In genomic region chr6:111864138-111865048, GRCh38 we compare ENCODE assay signal across 14 cellular contexts. TPM values are rescaled to one million over a fixed set of nuclear protein-coding genes. Genes with fewer than 3 reads are reported as not detected.
DNase-seq lines count a peak whose midpoint lies in the region; ATAC-seq, FAIRE-seq and TF ChIP-seq lines count a peak whose summit lies in the region.
"Had no signal": no experiment of that assay in that cellular context is flagged by ENCODE, and none has a peak within 500 bp of the region (broad histone marks: within the 10 kb centered on the region; RNA-seq: fewer than 3 reads in every experiment).

No MANE protein-coding gene starts in this region.

- no peak overlapping the region for H3K4me2 ChIP-seq in HepG2 (ENCODE audit: low read depth, low read length)

- H3K9ac ChIP-seq in HepG2 (ENCODE audit: insufficient read depth, low read depth, low read length) (no peak overlapping the region), iPS-20b (ENCODE audit: low read depth, low read length) (no peak overlapping the region)

- CTCF ChIA-PET in HepG2 (lab: Yijun Ruan, JAX; ENCODE audit: low intra/inter-chr PET ratio, low total read pairs) = no interaction called here
- CTCF ChIA-PET in activated CD8-positive, alpha-beta T cell treated with anti-CD3 and anti-CD28 coated beads for 36 hours (lab: Charles Lee) = interaction anchor here (0.7 to 2.9 kb wide), 9 partner anchors 10 to 178 kb away, joined by 3 to 14 read pairs (median 5); no protein-coding TSS in a partner anchor

- no peaks in the 10 kb centered on the region for H4K20me1 ChIP-seq in HepG2 (ENCODE audit: insufficient read depth, low read length)

- intact Hi-C loops in HepG2 (cut with micrococcal nuclease; ENCODE audit: unreplicated experiment) = no loop called here
- intact Hi-C loops in right lobe of liver (cut with DNase I) = no loop called here
- intact Hi-C loops in activated CD8-positive, alpha-beta T cell treated with anti-CD3 and anti-CD28 coated beads for 36 hours (cut with micrococcal nuclease) = loop anchor here (2.0 kb wide), 1 partner anchor 128 kb away; no protein-coding TSS in a partner anchor

- no TSS peak for BruUV-seq in HepG2 (replicated peaks; lab: Mats Ljungman, UMichigan)

- TF ChIP-seq CTCF in HepG2 (CRISPR knock-in tag; IDR thresholded peaks at IDR 0.05) (no peak), right lobe of liver (IDR thresholded peaks at IDR 0.05) (no peak)
- no peak for TF ChIP-seq CTCF in activated CD8-positive, alpha-beta T cell treated with anti-CD3 and anti-CD28 coated beads for 36 hours (IDR thresholded peaks at IDR 0.05)

- H3K36me3 Mint-ChIP-seq in activated CD8-positive, alpha-beta T cell treated with anti-CD3 and anti-CD28 coated beads for 36 hours (ENCODE audit: low read depth) = peaks cover 87% of the 10 kb centered on the region

- H3K27ac Mint-ChIP-seq in activated CD8-positive, alpha-beta T cell treated with anti-CD3 and anti-CD28 coated beads for 36 hours = peak overlapping the region; percentile 91

- ATAC-seq in HepG2 (no peak), right lobe of liver (no peak), GM21381 (IDR thresholded peaks at IDR 0.05; ENCODE audit: unreplicated experiment) (no peak), HG03039 (IDR thresholded peaks at IDR 0.05; ENCODE audit: unreplicated experiment) (no peak)
- peak; percentile 24 for ATAC-seq in activated CD8-positive, alpha-beta T cell treated with anti-CD3 and anti-CD28 coated beads for 36 hours

- DNase-seq in HepG2 (ENCODE audit: low spot score) (no peak), right lobe of liver (no peak), DMS153 (lab: John Stamatoyannopoulos, UW) (no peak)
- DNase-seq in activated CD8-positive, alpha-beta T cell treated with anti-CD3 and anti-CD28 coated beads for 36 hours = no peak
- DNase-seq: amniotic stem cell, BE2C, DND-41, mammary epithelial cell, NCI-H1436, retina had no signal

- 71% methylated on average over 6 of the region's 6 CpGs for WGBS in HepG2 (ENCODE audit: low lambda C conversion rate)
- WGBS in right lobe of liver (ENCODE audit: insufficient coverage, low coverage, low lambda C conversion rate, missing lambda C conversion rate) = 77% methylated on average over 6 of the region's 6 CpGs

- TF ChIP-seq POLR2A in HepG2 (IDR thresholded peaks at IDR 0.05; ENCODE audit: insufficient read depth in 1 of 2, low read depth in 2 of 2, low read length in 2 of 2) = no peak
- no peak for TF ChIP-seq POLR2A in right lobe of liver (IDR thresholded peaks at IDR 0.05)

- in situ Hi-C loops in HepG2 (cut with HindIII; ENCODE audit: extremely low pct_ligation_motif_present, low pct_unique_long_range_greater_than_20kb) = no loop called here

- H3K9me3 Mint-ChIP-seq in activated CD8-positive, alpha-beta T cell treated with anti-CD3 and anti-CD28 coated beads for 36 hours = no peaks in the 10 kb centered on the region

- H3K36me3 ChIP-seq in HepG2 (replicated peaks in 1 of 2; ENCODE audit: control insufficient read depth in 1 of 2, insufficient read depth in 2 of 2, low read length in 2 of 2) (no peaks in the 10 kb centered on the region), right lobe of liver (no peaks in the 10 kb centered on the region), iPS-20b (ENCODE audit: insufficient read depth, low read depth, low read length) (no peaks in the 10 kb centered on the region)

- H3K27ac ChIP-seq in HepG2 (ENCODE audit: extremely low read length, insufficient read depth, low read length) (no peak overlapping the region), right lobe of liver (no peak overlapping the region), iPS-20b (ENCODE audit: low read length) (peak overlapping the region; percentile 21)
- H3K27ac ChIP-seq: epithelial cell of prostate had no signal

- TF ChIP-seq EP300 in HepG2 (IDR thresholded peaks at IDR 0.05; ENCODE audit: low read depth in 2 of 2, low read length in 2 of 2) = no peak
- no peak for TF ChIP-seq EP300 in HepG2 (CRISPR knock-in tag; IDR thresholded peaks at IDR 0.05; ENCODE audit: borderline replicate concordance)

- TF ChIP-seq RAD21 in HepG2 (CRISPR knock-in tag; IDR thresholded peaks at IDR 0.05) = no peak

- H3K9me3 ChIP-seq in HepG2 (ENCODE audit: low read length) (no peaks in the 10 kb centered on the region), right lobe of liver (no peaks in the 10 kb centered on the region), iPS-20b (ENCODE audit: insufficient read depth, low read depth, low read length) (no peaks in the 10 kb centered on the region)
- H3K9me3 ChIP-seq: BE2C had no signal

- FAIRE-seq in HepG2 (lab: Jason Lieb, UNC) = no peak

- POLR2A ChIA-PET in HepG2 (lab: Yijun Ruan, JAX) = no interaction called here
- POLR2A ChIA-PET in activated CD8-positive, alpha-beta T cell treated with anti-CD3 and anti-CD28 coated beads for 36 hours (lab: Charles Lee) = interaction anchor here (0.6 to 5.2 kb wide), 15 partner anchors 9 to 251 kb away, joined by 3 to 29 read pairs (median 7); partner anchors contain the start of gene FYN

- H3K27me3 Mint-ChIP-seq in activated CD8-positive, alpha-beta T cell treated with anti-CD3 and anti-CD28 coated beads for 36 hours = no peaks in the 10 kb centered on the region

- H3K4me1 ChIP-seq in HepG2 (ENCODE audit: insufficient read depth, low read length) (peaks cover 3% of the 10 kb centered on the region), right lobe of liver (no peaks in the 10 kb centered on the region), iPS-20b (ENCODE audit: insufficient read depth, low read length) (peaks cover 46% of the 10 kb centered on the region; the same call in 1 of the 2 replicates)

- H3K79me2 ChIP-seq in HepG2 (ENCODE audit: insufficient read depth, low read length) = no peaks in the 10 kb centered on the region

- no peak overlapping the region for H3K4me3 ChIP-seq in HepG2 (replicated peaks in 1 of 3; ENCODE audit: insufficient read depth in 1 of 3, low read depth in 2 of 3, low read length in 3 of 3)
- H3K4me3 ChIP-seq in right lobe of liver = no peak overlapping the region
- H3K4me3 ChIP-seq in iPS-20b (ENCODE audit: low read length) = no peak overlapping the region

- peak overlapping the region; percentile 44 for H3K4me3 Mint-ChIP-seq in activated CD8-positive, alpha-beta T cell treated with anti-CD3 and anti-CD28 coated beads for 36 hours

- peaks cover 98% of the 10 kb centered on the region for H3K4me1 Mint-ChIP-seq in activated CD8-positive, alpha-beta T cell treated with anti-CD3 and anti-CD28 coated beads for 36 hours (ENCODE audit: low read depth)

- no peak overlapping the region for H2AFZ ChIP-seq in HepG2 (ENCODE audit: low read length)

- H3K27me3 ChIP-seq in HepG2 (ENCODE audit: control insufficient read depth in 1 of 2, insufficient read depth in 2 of 2, low read length in 2 of 2) = no peaks in the 10 kb centered on the region
- no peaks in the 10 kb centered on the region for H3K27me3 ChIP-seq in right lobe of liver
- H3K27me3 ChIP-seq in iPS-20b (ENCODE audit: insufficient read depth, low read length) = no peaks in the 10 kb centered on the region
- H3K27me3 ChIP-seq: BE2C had no signal

TF ChIP-seq in HepG2, 621 proteins besides CTCF, POLR2A, EP300 and RAD21 (continues in another document):
- no peak for TF ChIP-seq ZNF639 (CRISPR knock-in tag; conservative IDR thresholded peaks at IDR 0.05)

RNA-seq across cellular contexts. Expression of gene FYN, which starts 8.9 kb away (rescaled TPM):
- total RNA-seq in HepG2 (2016; rRNA removed; fragmentation: Illumina TruSeq; extraction: Trizol) = 14.6 and 15.5 TPM in 2 replicates
- total RNA-seq in HepG2 (2016; cell fraction: cytosol; rRNA removed; fragmentation: Illumina TruSeq; extraction: Trizol; ENCODE audit: low read depth) = 3.6 and 4.1 TPM in 2 replicates
- total RNA-seq in HepG2 (2016; cell fraction: insoluble cytoplasmic fraction; rRNA removed; fragmentation: Illumina TruSeq; extraction: Trizol) = 13.7 and 16.0 TPM in 2 replicates
- 11.6 and 12.0 TPM in 2 replicates for total RNA-seq in HepG2 (2016; cell fraction: membrane; rRNA removed; fragmentation: Illumina TruSeq; extraction: Trizol)
- 17.8 and 19.2 TPM in 2 replicates for total RNA-seq in HepG2 (2016; cell fraction: nucleus; rRNA removed; fragmentation: Illumina TruSeq; extraction: Trizol)
- 22.6 and 24.6 TPM in 2 replicates for polyA plus RNA-seq in HepG2 (2011; rRNA removed)
- 16.8 and 28.6 TPM in 2 replicates for polyA plus RNA-seq in HepG2 (2011; cell fraction: cytosol; rRNA removed)
- 31.3 and 40.2 TPM in 2 replicates for polyA plus RNA-seq in HepG2 (2011; cell fraction: nucleus; rRNA removed)
- 22.4 and 23.4 TPM in 2 replicates for polyA plus RNA-seq in HepG2 (2012)
- polyA plus RNA-seq in HepG2 (2016; cell fraction: cytosol; fragmentation: Illumina TruSeq; extraction: Trizol; ENCODE audit: low read depth) = 3.4 and 3.5 TPM in 2 replicates
- polyA plus RNA-seq in HepG2 (2016; cell fraction: insoluble cytoplasmic fraction; fragmentation: Illumina TruSeq; extraction: Trizol; ENCODE audit: low read depth) = 18.8 and 20.1 TPM in 2 replicates
- 10.6 and 11.8 TPM in 2 replicates for polyA plus RNA-seq in HepG2 (2016; cell fraction: membrane; fragmentation: Illumina TruSeq; extraction: Trizol; ENCODE audit: low read depth)
- 17.9 and 20.2 TPM in 2 replicates for polyA plus RNA-seq in HepG2 (2016; cell fraction: nucleus; fragmentation: Illumina TruSeq; extraction: Trizol; ENCODE audit: insufficient read depth, low read depth)
- 37.8 and 75.6 TPM in 2 replicates for polyA minus RNA-seq in HepG2 (2011; rRNA and poly(A)+ RNA removed; ENCODE audit: low replicate concordance)
- 19.1 and 20.6 TPM in 2 replicates for polyA minus RNA-seq in HepG2 (2011; cell fraction: cytosol; rRNA and poly(A)+ RNA removed)
- polyA minus RNA-seq in HepG2 (2011; cell fraction: nucleus; rRNA and poly(A)+ RNA removed) = 45.1 and 62.6 TPM in 2 replicates
- total RNA-seq in right lobe of liver = 10 to 100 TPM; 16.8 to 33.7 (median 23.5) TPM
- 100 to 1,000 TPM; 384 to 386 TPM for total RNA-seq in activated CD8-positive, alpha-beta T cell treated with anti-CD3 and anti-CD28 coated beads for 36 hours

Comparison
In these comparisons a context has a peak if more than half of its experiments do, and no peak if none do; other contexts are left out.
1. RNA of gene FYN, which starts 8.9 kb away (total RNA-seq): 384 to 386 TPM in activated CD8-positive, alpha-beta T cell treated with anti-CD3 and anti-CD28 coated beads for 36 hours; 16.8 to 33.7 TPM in right lobe of liver and 3.6 to 19.2 TPM in HepG2; every median in the first group is over 10 times any median in the second.